In genomic region chr19:1949304-1950101, GRCh38 we compare ENCODE assay signal across 1 cellular context.
TF ChIP-seq lines count a peak whose summit lies in the region.

No MANE protein-coding gene starts in this region.

TF ChIP-seq in H1, 55 proteins besides CTCF, POLR2A, EP300 and RAD21:
- TF ChIP-seq E2F6 (IDR thresholded peaks at IDR 0.05) (no peak), SRF (IDR thresholded peaks at IDR 0.05; ENCODE audit: low read depth, low read length) (no peak), TAF7 (optimal IDR thresholded peaks at IDR 0.05; ENCODE audit: borderline replicate concordance, low read depth, low read length) (no peak), TEAD4 (IDR thresholded peaks at IDR 0.05; ENCODE audit: low read depth, low read length) (no peak), EZH2 (IDR thresholded peaks at IDR 0.05; ENCODE audit: low read depth, low read length, severe bottlenecking) (no peak), HDAC2 (IDR thresholded peaks at IDR 0.05; ENCODE audit: borderline replicate concordance in 1 of 2, low read depth in 2 of 2, low read length in 2 of 2) (no peak), RXRA (IDR thresholded peaks at IDR 0.05; ENCODE audit: insufficient read depth, low read depth, low read length) (no peak)
